8 cellular contexts compared by ENCODE assay signal in genomic region chr5:150356575-150357284, GRCh38. TPM values are rescaled to one million over a fixed set of nuclear protein-coding genes. Genes with fewer than 3 reads are reported as not detected.
A peak's percentile ranks its signal among the peaks of the same experiment; 100 is the strongest.
DNase-seq lines count a peak whose midpoint lies in the region; ATAC-seq, FAIRE-seq and TF ChIP-seq lines count a peak whose summit lies in the region.

No MANE protein-coding gene starts in this region.

- no peak for ATAC-seq in stimulated activated naive CD8-positive, alpha-beta T cell treated with anti-CD3 and anti-CD28 coated beads, Interleukin-15, Interleukin-2, amounts not matched to agents 100 U/mL and 50 U/mL, for 24 hours
- no peak for ATAC-seq in aorta (ENCODE audit: low FRiP score)
- no peak for ATAC-seq in HG03521 (IDR thresholded peaks at IDR 0.05; ENCODE audit: unreplicated experiment)
- no peak for ATAC-seq in GM18873 (IDR thresholded peaks at IDR 0.05; ENCODE audit: low FRiP score, unreplicated experiment)

- peak overlapping the region; percentile 79 for H3K27ac Mint-ChIP-seq in stimulated activated naive CD8-positive, alpha-beta T cell treated with anti-CD3 and anti-CD28 coated beads, Interleukin-15, Interleukin-2, amounts not matched to agents 100 ng/mL and 50 ng/mL, for 24 hours

- FAIRE-seq in bronchial epithelial cell (lab: Jason Lieb, UNC) = no peak

- no peak for DNase-seq in stimulated activated naive CD8-positive, alpha-beta T cell treated with anti-CD3 and anti-CD28 coated beads, Interleukin-15, Interleukin-2, amounts not matched to agents 100 U/mL and 50 U/mL, for 24 hours
- no peak for DNase-seq in bronchial epithelial cell (ENCODE audit: low read depth)
- no peak for DNase-seq in aorta
- DNase-seq in inferior parietal cortex (ENCODE audit: extremely low spot score) = no peak

- H3K27ac ChIP-seq in aorta (ENCODE audit: low read depth in 1 of 2, low read length in 2 of 2) = no peak overlapping the region

- no peaks in the 10 kb centered on the region for H3K9me3 Mint-ChIP-seq in stimulated activated naive CD8-positive, alpha-beta T cell treated with anti-CD3 and anti-CD28 coated beads, Interleukin-15, Interleukin-2, amounts not matched to agents 100 ng/mL and 50 ng/mL, for 24 hours

- H3K9ac ChIP-seq in mucosa of stomach (ENCODE audit: low read length) = peak overlapping the region; percentile 71

- H3K27me3 ChIP-seq in bronchial epithelial cell (ENCODE audit: control insufficient read depth, insufficient read depth, low read length) (no peaks in the 10 kb centered on the region), mucosa of stomach (ENCODE audit: control insufficient read depth, insufficient read depth, low read length) (no peaks in the 10 kb centered on the region), aorta (ENCODE audit: control insufficient read depth in 1 of 2, insufficient read depth in 2 of 2, low read length in 1 of 2) (no peaks in the 10 kb centered on the region)

- peaks cover 15% of the 10 kb centered on the region for H3K4me1 ChIP-seq in mucosa of stomach (ENCODE audit: control insufficient read depth, insufficient read depth, low read length)
- H3K4me1 ChIP-seq in aorta (ENCODE audit: control insufficient read depth in 1 of 2, insufficient read depth in 2 of 2, low read length in 2 of 2) = no peaks in the 10 kb centered on the region

- H3K9me3 ChIP-seq in mucosa of stomach (ENCODE audit: control insufficient read depth, low read length) (no peaks in the 10 kb centered on the region), aorta (ENCODE audit: control insufficient read depth, low read length) (no peaks in the 10 kb centered on the region)

- TF ChIP-seq CTCF in bronchial epithelial cell (IDR thresholded peaks at IDR 0.05; ENCODE audit: insufficient read depth, low read length, severe bottlenecking) = no peak

- H3K4me3 ChIP-seq in bronchial epithelial cell (ENCODE audit: low read depth, low read length) (peak overlapping the region; percentile 12), mucosa of stomach (ENCODE audit: low read length) (peak overlapping the region; percentile 68), aorta (ENCODE audit: low read length in 2 of 2) (peak overlapping the region; percentile 28 to 41)

- peaks cover 21% of the 10 kb centered on the region for H3K36me3 Mint-ChIP-seq in stimulated activated naive CD8-positive, alpha-beta T cell treated with anti-CD3 and anti-CD28 coated beads, Interleukin-15, Interleukin-2, amounts not matched to agents 100 ng/mL and 50 ng/mL, for 24 hours (ENCODE audit: low read depth)

- peaks cover 41% of the 10 kb centered on the region for H3K4me1 Mint-ChIP-seq in stimulated activated naive CD8-positive, alpha-beta T cell treated with anti-CD3 and anti-CD28 coated beads, Interleukin-15, Interleukin-2, amounts not matched to agents 100 ng/mL and 50 ng/mL, for 24 hours (ENCODE audit: low read depth)

- WGBS in aorta, 2 donors = 69 to 70% methylated on average over 10 of the region's 10 CpGs

- no peaks in the 10 kb centered on the region for H3K27me3 Mint-ChIP-seq in stimulated activated naive CD8-positive, alpha-beta T cell treated with anti-CD3 and anti-CD28 coated beads, Interleukin-15, Interleukin-2, amounts not matched to agents 100 ng/mL and 50 ng/mL, for 24 hours

- intact Hi-C loops in aorta (cut with DNase I) = no loop called here

- H3K36me3 ChIP-seq in bronchial epithelial cell (ENCODE audit: control insufficient read depth, insufficient read depth, low read length) (peaks cover 7% of the 10 kb centered on the region), mucosa of stomach (ENCODE audit: control insufficient read depth, insufficient read depth, low read length) (peaks cover 6% of the 10 kb centered on the region), aorta (ENCODE audit: control insufficient read depth in 1 of 2, insufficient read depth in 2 of 2, low read length in 1 of 2) (peaks cover 0 to 2% of the 10 kb centered on the region in 2 donors)

- H3K4me3 Mint-ChIP-seq in stimulated activated naive CD8-positive, alpha-beta T cell treated with anti-CD3 and anti-CD28 coated beads, Interleukin-15, Interleukin-2, amounts not matched to agents 100 ng/mL and 50 ng/mL, for 24 hours = peak overlapping the region; percentile 90

RNA-seq across cellular contexts. Expression of gene TCOF1, which starts 0.8 kb away (rescaled TPM):
- total RNA-seq in bronchial epithelial cell (8.4 and 9.0 TPM in 2 replicates), aorta (10 to 100 TPM; 26.2 to 27.8 TPM)
- 10 to 100 TPM in 1 of 2 donors, 1 to 10 TPM in 1; 8.0 to 31.9 TPM for polyA plus RNA-seq in aorta

RNA-seq across cellular contexts. Expression of gene ARSI, which starts 54.0 kb away (rescaled TPM):
- total RNA-seq in bronchial epithelial cell = 5.4 and 5.8 TPM in 2 replicates
- total RNA-seq in aorta = 1 to 10 TPM in 1 of 2 donors, under 1 TPM in 1; 0.91 to 2.7 TPM
- not detected for polyA plus RNA-seq in aorta

RNA-seq across cellular contexts. Expression of gene CD74, which starts 56.0 kb away (rescaled TPM):
- total RNA-seq in bronchial epithelial cell (1.1 and 3.8 TPM in 2 replicates), aorta (1,000 to 10,000 TPM in 1 of 2 donors, 100 to 1,000 TPM in 1; 677 to 1,639 TPM)
- 100 to 1,000 TPM; 114 to 361 TPM for polyA plus RNA-seq in aorta

Comparison
In these comparisons a context has a peak if more than half of its experiments do, and no peak if none do; other contexts are left out.
1. H3K4me3 ChIP-seq: peak in every context shown above with its lines; median percentile 68 in mucosa of stomach; 34 in aorta; 12 in bronchial epithelial cell.
2. RNA of gene CD74, which starts 56.0 kb away (total RNA-seq): 677 to 1,639 TPM in aorta; 1.1 to 3.8 TPM in bronchial epithelial cell; every median in the first group is over 100 times any median in the second.